Comparison of ENCODE assay signal across 9 cellular contexts in the genomic region with DNA sequence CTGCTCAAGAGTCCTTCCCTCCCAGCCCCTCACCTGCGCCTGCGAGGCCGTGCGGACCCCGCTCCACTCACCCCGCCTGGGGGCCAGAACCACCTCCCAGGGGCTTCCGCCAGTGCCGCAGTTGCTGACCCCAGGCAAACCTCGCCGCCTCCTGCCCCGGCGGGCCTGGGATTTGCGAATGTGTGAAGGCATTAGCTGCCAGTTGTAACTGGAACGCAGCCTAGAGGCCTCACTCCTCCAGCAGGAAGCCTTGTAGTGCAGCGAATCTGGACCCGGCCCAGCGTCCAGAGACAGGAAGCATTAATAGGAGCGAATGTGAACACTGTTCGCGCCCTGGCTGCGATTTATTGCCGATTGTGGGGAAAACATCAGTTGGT.
A peak's percentile ranks its signal among the peaks of the same experiment; 100 is the strongest.
DNase-seq lines count a peak whose midpoint lies in the region; ATAC-seq and TF ChIP-seq lines count a peak whose summit lies in the region.
"Had no signal": no experiment of that assay in that cellular context is flagged by ENCODE, and none has a peak within 500 bp of the region (broad histone marks: within the 10 kb centered on the region; RNA-seq: fewer than 3 reads in every experiment).

No MANE protein-coding gene starts in this region.

- H3K27ac Mint-ChIP-seq in osteocyte (ENCODE audit: unreplicated experiment): peak overlapping the region; percentile 99
- H3K27ac Mint-ChIP-seq in stimulated activated naive CD8-positive, alpha-beta T cell treated with anti-CD3 and anti-CD28 coated beads, Interleukin-15, amount 100 ng/mL, for 72 hours: no peak overlapping the region

- 20 to 36% (median 30%) methylated on average over 2 to 22 of the region's 22 CpGs for WGBS in adrenal gland, 4 donors

- H3K4me3 ChIP-seq in adrenal gland (no peak overlapping the region), cardiac muscle cell (no peak overlapping the region)

- peak; percentile 72 for DNase-seq in AG09319 (ENCODE audit: extremely low read depth, low read depth)
- DNase-seq in adrenal gland: peak; percentile 46 to 89 (median 80)
- peak in 1 of 2 donors; percentile 96 for DNase-seq in cardiac muscle cell (ENCODE audit: low read depth in 1 of 2, low spot score in 1 of 2)
- DNase-seq in osteocyte (ENCODE audit: extremely low spot score, unreplicated experiment): no peak
- no peak for DNase-seq in NCI-H1092 (lab: John Stamatoyannopoulos, UW)
- DNase-seq in stimulated activated naive CD8-positive, alpha-beta T cell treated with anti-CD3 and anti-CD28 coated beads, Interleukin-15, amount 100 ng/mL, for 72 hours: no peak
- no peak for DNase-seq in NCI-H2029 (lab: John Stamatoyannopoulos, UW)

- ATAC-seq in HG02852 (IDR thresholded peaks at IDR 0.05; ENCODE audit: unreplicated experiment): no peak
- ATAC-seq in stimulated activated naive CD8-positive, alpha-beta T cell treated with anti-CD3 and anti-CD28 coated beads, Interleukin-15, amount 100 ng/mL, for 72 hours: no peak

- no peaks in the 10 kb centered on the region for H3K27me3 Mint-ChIP-seq in osteocyte (ENCODE audit: unreplicated experiment)
- peaks cover 61% of the 10 kb centered on the region for H3K27me3 Mint-ChIP-seq in stimulated activated naive CD8-positive, alpha-beta T cell treated with anti-CD3 and anti-CD28 coated beads, Interleukin-15, amount 100 ng/mL, for 72 hours

- H3K4me1 ChIP-seq in adrenal gland (replicated peaks in 1 of 2): peaks cover 0 to 9% of the 10 kb centered on the region in 2 donors
- peaks cover 50% of the 10 kb centered on the region for H3K4me1 ChIP-seq in cardiac muscle cell (ENCODE audit: low read depth)

- intact Hi-C loops in adrenal gland (cut with DNase I): no loop called here

- no peak for TF ChIP-seq CTCF in AG09319 (IDR thresholded peaks at IDR 0.05; ENCODE audit: low read depth, low read length)
- TF ChIP-seq CTCF in adrenal gland (IDR thresholded peaks at IDR 0.05): no peak
- no peak for TF ChIP-seq CTCF in cardiac muscle cell (IDR thresholded peaks at IDR 0.05; ENCODE audit: low read depth, low read length)
- no peak for TF ChIP-seq CTCF in osteocyte (IDR thresholded peaks at IDR 0.05)

- H3K27ac ChIP-seq in adrenal gland (peak overlapping the region in 4 of 5 donors; percentile 71 to 94 (median 79)), cardiac muscle cell (peak overlapping the region; percentile 86)
- H3K27ac ChIP-seq: neutrophil had no signal

- H3K4me1 Mint-ChIP-seq in osteocyte (ENCODE audit: unreplicated experiment): peaks cover 36% of the 10 kb centered on the region
- peaks cover 24% of the 10 kb centered on the region for H3K4me1 Mint-ChIP-seq in stimulated activated naive CD8-positive, alpha-beta T cell treated with anti-CD3 and anti-CD28 coated beads, Interleukin-15, amount 100 ng/mL, for 72 hours

- H3K4me3 Mint-ChIP-seq in osteocyte (ENCODE audit: unreplicated experiment): peak overlapping the region; percentile 38
- H3K4me3 Mint-ChIP-seq in stimulated activated naive CD8-positive, alpha-beta T cell treated with anti-CD3 and anti-CD28 coated beads, Interleukin-15, amount 100 ng/mL, for 72 hours: no peak overlapping the region

- no peak for TF ChIP-seq POLR2A in adrenal gland (IDR thresholded peaks at IDR 0.05)

- no peaks in the 10 kb centered on the region for H3K36me3 ChIP-seq in adrenal gland (replicated peaks in 1 of 2)
- no peaks in the 10 kb centered on the region for H3K36me3 ChIP-seq in cardiac muscle cell
- H3K36me3 ChIP-seq: neutrophil had no signal

- H3K9me3 Mint-ChIP-seq in osteocyte (ENCODE audit: unreplicated experiment): no peaks in the 10 kb centered on the region
- peaks cover 9 to 12% of the 10 kb centered on the region in 2 donors for H3K9me3 Mint-ChIP-seq in stimulated activated naive CD8-positive, alpha-beta T cell treated with anti-CD3 and anti-CD28 coated beads, Interleukin-15, amount 100 ng/mL, for 72 hours

- H3K9me3 ChIP-seq in adrenal gland (replicated peaks in 1 of 3) (no peaks in the 10 kb centered on the region), cardiac muscle cell (ENCODE audit: low read depth) (no peaks in the 10 kb centered on the region)
- H3K9me3 ChIP-seq: neutrophil had no signal

- no peaks in the 10 kb centered on the region for H3K36me3 Mint-ChIP-seq in osteocyte (ENCODE audit: unreplicated experiment)

- H3K27me3 ChIP-seq in adrenal gland: no peaks in the 10 kb centered on the region
- no peaks in the 10 kb centered on the region for H3K27me3 ChIP-seq in cardiac muscle cell

Comparison
In these comparisons a context has a peak if more than half of its experiments do, and no peak if none do; other contexts are left out.
1. DNase-seq: peak in AG09319 (single experiment) and adrenal gland (7 of 7); none in osteocyte (single experiment), NCI-H1092 (single experiment), stimulated activated naive CD8-positive, alpha-beta T cell treated with anti-CD3 and anti-CD28 coated beads, Interleukin-15, amount 100 ng/mL, for 72 hours (0 of 2) and NCI-H2029 (single experiment).